Comparison of ENCODE assay signal across 13 cellular contexts in the genomic region with DNA sequence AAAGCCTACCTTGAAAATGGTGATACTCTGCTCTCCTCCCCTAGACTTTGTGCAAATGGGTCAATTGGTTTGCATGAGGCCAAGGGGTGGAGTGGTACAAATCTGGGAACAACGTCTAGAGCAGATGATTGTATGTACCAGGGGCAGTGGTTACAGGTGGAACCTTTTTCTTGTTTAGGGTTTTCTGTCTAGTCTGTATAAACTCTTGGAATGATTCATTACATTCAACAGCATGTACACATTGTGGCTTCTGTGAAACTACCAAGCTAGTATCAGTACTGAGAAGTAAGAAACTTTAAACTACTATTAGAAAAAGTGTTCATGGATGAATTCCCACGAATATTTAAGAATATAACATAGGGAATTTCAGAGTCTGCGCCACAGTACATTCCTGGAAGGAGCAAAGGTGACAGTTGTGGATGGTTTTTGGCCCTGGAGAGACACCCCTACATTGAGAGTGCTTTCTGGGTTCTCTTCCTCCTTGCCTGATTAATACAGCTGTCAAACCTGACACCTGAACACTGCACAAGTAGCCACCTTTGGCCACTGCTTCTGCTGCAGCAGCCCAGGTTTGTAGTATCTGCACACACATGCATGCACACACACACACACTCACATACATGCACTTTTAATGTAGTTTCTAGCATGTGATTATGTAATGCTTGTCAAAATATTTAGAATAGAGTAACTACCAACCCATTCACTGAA.
DNase-seq lines count a peak whose midpoint lies in the region; ATAC-seq and TF ChIP-seq lines count a peak whose summit lies in the region.
"Had no signal": no experiment of that assay in that cellular context is flagged by ENCODE, and none has a peak within 500 bp of the region (broad histone marks: within the 10 kb centered on the region; RNA-seq: fewer than 3 reads in every experiment).

No MANE protein-coding gene starts in this region.

- H3K9ac ChIP-seq in OCI-LY3 (ENCODE audit: low read length): no peak overlapping the region

- H3K27me3 ChIP-seq in OCI-LY3 (ENCODE audit: low read depth, low read length): peaks cover 49% of the 10 kb centered on the region

- H4K20me1 ChIP-seq in OCI-LY3 (ENCODE audit: insufficient read depth, low read length): peaks cover 4% of the 10 kb centered on the region; the same call in 1 of the 2 replicates

- peak; percentile 99 for ATAC-seq in GM18870 (IDR thresholded peaks at IDR 0.05; ENCODE audit: unreplicated experiment)
- ATAC-seq in GM21447 (IDR thresholded peaks at IDR 0.05; ENCODE audit: unreplicated experiment): peak; percentile 95
- ATAC-seq in HG03045 (IDR thresholded peaks at IDR 0.05; ENCODE audit: unreplicated experiment): peak; percentile 93

- no peak for TF ChIP-seq CTCF in OCI-LY3 (IDR thresholded peaks at IDR 0.05; ENCODE audit: low read depth, low read length)

- H3K79me2 ChIP-seq in OCI-LY3 (ENCODE audit: low read length): no peaks in the 10 kb centered on the region

- DNase-seq in OCI-M2 (lab: John Stamatoyannopoulos, UW; ENCODE audit: unreplicated experiment): no peak
- DNase-seq in NCI-H2171 (lab: John Stamatoyannopoulos, UW): no peak
- no peak for DNase-seq in ecto neural progenitor cell (ENCODE audit: low spot score)
- no peak for DNase-seq in NCI-H1105 (lab: John Stamatoyannopoulos, UW)
- DNase-seq: activated CD4-positive, alpha-beta T cell treated with anti-CD3 and anti-CD28 coated beads for 4 hours; activated naive CD4-positive, alpha-beta T cell treated with anti-CD3 and anti-CD28 coated beads, Interleukin-2, amount 10 ng/mL, durations not matched to agents 7 days and 5 days; kidney; NCI-H2227 treated with DMSO at 0.1 percent for 48 hours; SHP77 treated with DMSO at 0.1 percent for 48 hours had no signal

- peak overlapping the region; percentile 57 for H3K4me2 ChIP-seq in OCI-LY3 (ENCODE audit: low read length)

- H3K9me3 ChIP-seq in OCI-LY3 (ENCODE audit: insufficient read depth, low read length): no peaks in the 10 kb centered on the region

- no peaks in the 10 kb centered on the region for H3K36me3 ChIP-seq in OCI-LY3 (replicated peaks; ENCODE audit: low read depth, low read length)

- no peak overlapping the region for H3K27ac ChIP-seq in OCI-LY3 (ENCODE audit: low read length)

- H3K4me3 ChIP-seq in OCI-LY3 (ENCODE audit: low read length): 0 out of 2 replicates have a peak overlapping the region, but pooled peaks have one; percentile 11

- H2AFZ ChIP-seq in OCI-LY3 (ENCODE audit: low read depth, low read length): no peak overlapping the region

- H3K4me1 ChIP-seq in OCI-LY3 (ENCODE audit: low read length): peaks cover 42% of the 10 kb centered on the region
